20 cellular contexts compared by ENCODE assay signal in the genomic region with DNA sequence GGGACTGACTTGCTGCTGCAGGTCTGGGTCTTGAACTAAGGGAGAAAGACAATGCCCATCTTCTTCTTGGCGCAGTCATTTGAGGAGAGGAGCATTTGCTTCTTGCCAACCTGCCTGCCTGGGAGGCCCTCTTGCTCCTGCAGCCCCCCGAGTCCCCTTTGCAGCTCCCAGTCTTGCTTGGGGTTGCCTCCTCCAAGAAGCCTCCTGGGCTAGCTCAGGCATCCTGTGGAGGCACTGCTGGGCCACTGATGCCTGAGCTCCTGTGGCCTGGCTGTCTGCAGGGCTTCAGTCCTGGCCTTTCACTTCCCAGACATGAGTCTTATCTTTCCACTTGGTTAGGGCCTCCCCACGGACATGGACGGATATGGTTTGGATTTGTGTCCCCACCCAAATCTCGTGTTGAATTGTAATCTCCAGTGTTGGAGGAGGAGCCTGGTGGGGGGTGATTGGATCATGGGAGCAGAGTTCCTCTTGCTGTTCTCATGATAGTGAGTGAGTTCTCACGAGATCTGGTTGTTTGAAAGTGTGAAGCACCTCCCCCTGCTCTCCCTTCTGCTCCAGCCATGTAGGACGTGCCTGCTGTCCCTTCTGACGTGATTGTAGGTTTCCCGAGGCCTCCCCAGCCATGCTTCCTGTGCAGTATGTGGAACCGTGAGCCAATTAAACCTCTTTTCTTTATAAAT. TPM values are rescaled to one million over a fixed set of nuclear protein-coding genes. Genes with fewer than 3 reads are reported as not detected.
DNase-seq lines count a peak whose midpoint lies in the region; ATAC-seq and TF ChIP-seq lines count a peak whose summit lies in the region.
"Had no signal": no experiment of that assay in that cellular context is flagged by ENCODE, and none has a peak within 500 bp of the region (broad histone marks: within the 10 kb centered on the region; RNA-seq: fewer than 3 reads in every experiment).

No MANE protein-coding gene starts in this region.

- H3K27me3 Mint-ChIP-seq in activated T-cell treated with anti-CD3 and anti-CD28 coated beads, Interleukin-2, amount 50 U/mL, for 24 hours = no peaks in the 10 kb centered on the region
- H3K27me3 Mint-ChIP-seq in activated T-cell treated with anti-CD3 and anti-CD28 coated beads, Interleukin-2, amount 50 U/mL, for 4 hours (ENCODE audit: low read depth) = no peaks in the 10 kb centered on the region
- H3K27me3 Mint-ChIP-seq in stimulated activated naive CD8-positive, alpha-beta T cell treated with anti-CD3 and anti-CD28 coated beads, Interleukin-15, Interleukin-2, amounts not matched to agents 100 ng/mL and 50 ng/mL, for 24 hours = no peaks in the 10 kb centered on the region
- H3K27me3 Mint-ChIP-seq in chondrocyte (ENCODE audit: low read depth) = no peaks in the 10 kb centered on the region
- H3K27me3 Mint-ChIP-seq: B cell had no signal

- peaks cover 0 to 10% of the 10 kb centered on the region in 2 donors for H3K36me3 ChIP-seq in left lung

- H3K27me3 ChIP-seq in left lung = no peaks in the 10 kb centered on the region

- H3K4me3 Mint-ChIP-seq in activated T-cell treated with anti-CD3 and anti-CD28 coated beads, Interleukin-2, amount 50 U/mL, for 24 hours = no peak overlapping the region
- H3K4me3 Mint-ChIP-seq in activated T-cell treated with anti-CD3 and anti-CD28 coated beads, Interleukin-2, amount 50 U/mL, for 4 hours = no peak overlapping the region
- H3K4me3 Mint-ChIP-seq in stimulated activated naive CD8-positive, alpha-beta T cell treated with anti-CD3 and anti-CD28 coated beads, Interleukin-15, Interleukin-2, amounts not matched to agents 100 ng/mL and 50 ng/mL, for 24 hours = no peak overlapping the region
- no peak overlapping the region for H3K4me3 Mint-ChIP-seq in chondrocyte (ENCODE audit: unreplicated experiment)
- H3K4me3 Mint-ChIP-seq: B cell, HFFc6 had no signal

- H3K36me3 Mint-ChIP-seq in activated T-cell treated with anti-CD3 and anti-CD28 coated beads, Interleukin-2, amount 50 U/mL, for 24 hours (ENCODE audit: low read depth) = peaks cover 30% of the 10 kb centered on the region
- peaks cover 14% of the 10 kb centered on the region for H3K36me3 Mint-ChIP-seq in activated T-cell treated with anti-CD3 and anti-CD28 coated beads, Interleukin-2, amount 50 U/mL, for 4 hours (ENCODE audit: insufficient read depth)
- H3K36me3 Mint-ChIP-seq in stimulated activated naive CD8-positive, alpha-beta T cell treated with anti-CD3 and anti-CD28 coated beads, Interleukin-15, Interleukin-2, amounts not matched to agents 100 ng/mL and 50 ng/mL, for 24 hours (ENCODE audit: low read depth) = peaks cover 20% of the 10 kb centered on the region
- no peaks in the 10 kb centered on the region for H3K36me3 Mint-ChIP-seq in chondrocyte (ENCODE audit: low read depth)

- intact Hi-C loops in left lung (cut with DNase I) = no loop called here

- DNase-seq in activated T-cell treated with anti-CD3 and anti-CD28 coated beads, Interleukin-2, amount 50 U/mL, for 24 hours = peak; percentile 21
- no peak for DNase-seq in activated T-cell treated with anti-CD3 and anti-CD28 coated beads, Interleukin-2, amount 50 U/mL, for 4 hours
- no peak for DNase-seq in stimulated activated naive CD8-positive, alpha-beta T cell treated with anti-CD3 and anti-CD28 coated beads, Interleukin-15, Interleukin-2, amounts not matched to agents 100 U/mL and 50 U/mL, for 24 hours
- peak; percentile 59 for DNase-seq in chondrocyte (ENCODE audit: low spot score)
- no peak for DNase-seq in left lung
- DNase-seq: DND-41, H7, HFFc6, KG1, NCI-H1417, NCI-H187 treated with DMSO at 0.1 percent for 48 hours, NCI-H226, NCI-H524, NCI-H82, OCI-M1, Right ventricle myocardium superior had no signal

- H3K27ac Mint-ChIP-seq in activated T-cell treated with anti-CD3 and anti-CD28 coated beads, Interleukin-2, amount 50 U/mL, for 24 hours = no peak overlapping the region
- peak overlapping the region; percentile 46 for H3K27ac Mint-ChIP-seq in stimulated activated naive CD8-positive, alpha-beta T cell treated with anti-CD3 and anti-CD28 coated beads, Interleukin-15, Interleukin-2, amounts not matched to agents 100 ng/mL and 50 ng/mL, for 24 hours
- H3K27ac Mint-ChIP-seq in chondrocyte (ENCODE audit: unreplicated experiment) = no peak overlapping the region
- H3K27ac Mint-ChIP-seq: B cell, HFFc6 had no signal

- peaks cover 0 to 11% of the 10 kb centered on the region in 2 donors for H3K4me1 ChIP-seq in left lung

- H3K4me3 ChIP-seq in left lung = no peak overlapping the region

- no peaks in the 10 kb centered on the region for H3K9me3 ChIP-seq in left lung

- ATAC-seq in activated T-cell treated with anti-CD3 and anti-CD28 coated beads, Interleukin-2, amount 50 U/mL, for 4 hours = no peak
- ATAC-seq in stimulated activated naive CD8-positive, alpha-beta T cell treated with anti-CD3 and anti-CD28 coated beads, Interleukin-15, Interleukin-2, amounts not matched to agents 100 U/mL and 50 U/mL, for 24 hours = no peak
- ATAC-seq in left lung (no peak), GM21528 (IDR thresholded peaks at IDR 0.05; ENCODE audit: low FRiP score, unreplicated experiment) (no peak), GM21526 (IDR thresholded peaks at IDR 0.05; ENCODE audit: low FRiP score, unreplicated experiment) (no peak)

- H3K4me1 Mint-ChIP-seq in activated T-cell treated with anti-CD3 and anti-CD28 coated beads, Interleukin-2, amount 50 U/mL, for 24 hours (ENCODE audit: low read depth) = peaks cover 72% of the 10 kb centered on the region
- peaks cover 60% of the 10 kb centered on the region for H3K4me1 Mint-ChIP-seq in activated T-cell treated with anti-CD3 and anti-CD28 coated beads, Interleukin-2, amount 50 U/mL, for 4 hours (ENCODE audit: low read depth)
- peaks cover 43% of the 10 kb centered on the region for H3K4me1 Mint-ChIP-seq in stimulated activated naive CD8-positive, alpha-beta T cell treated with anti-CD3 and anti-CD28 coated beads, Interleukin-15, Interleukin-2, amounts not matched to agents 100 ng/mL and 50 ng/mL, for 24 hours (ENCODE audit: low read depth)
- H3K4me1 Mint-ChIP-seq in chondrocyte (ENCODE audit: low read depth) = no peaks in the 10 kb centered on the region

- no peak overlapping the region for H3K27ac ChIP-seq in left lung

- no peak for TF ChIP-seq CTCF in chondrocyte (IDR thresholded peaks at IDR 0.05)
- TF ChIP-seq CTCF in left lung (IDR thresholded peaks at IDR 0.05) = no peak

- peaks cover 4% of the 10 kb centered on the region for H3K9me3 Mint-ChIP-seq in activated T-cell treated with anti-CD3 and anti-CD28 coated beads, Interleukin-2, amount 50 U/mL, for 24 hours
- H3K9me3 Mint-ChIP-seq in activated T-cell treated with anti-CD3 and anti-CD28 coated beads, Interleukin-2, amount 50 U/mL, for 4 hours = no peaks in the 10 kb centered on the region
- peaks cover 3% of the 10 kb centered on the region for H3K9me3 Mint-ChIP-seq in stimulated activated naive CD8-positive, alpha-beta T cell treated with anti-CD3 and anti-CD28 coated beads, Interleukin-15, Interleukin-2, amounts not matched to agents 100 ng/mL and 50 ng/mL, for 24 hours
- H3K9me3 Mint-ChIP-seq in chondrocyte (ENCODE audit: low read depth) = no peaks in the 10 kb centered on the region

RNA-seq across cellular contexts. Expression of gene HPCAL1, which starts 17.3 kb away (rescaled TPM):
- total RNA-seq in activated T-cell treated with anti-CD3 and anti-CD28 coated beads, Interleukin-2, amount 50 U/mL, for 4 hours = 10 to 100 TPM; 40.8 to 44.7 (median 43.3) TPM
- 18.7 to 44.0 TPM (median 19.3 TPM) in 3 replicates for total RNA-seq in chondrocyte
- 100 to 1,000 TPM; 107 to 108 TPM for total RNA-seq in left lung

Comparison
In these comparisons a context has a peak if more than half of its experiments do, and no peak if none do; other contexts are left out.
1. DNase-seq: peak in activated T-cell treated with anti-CD3 and anti-CD28 coated beads, Interleukin-2, amount 50 U/mL, for 24 hours (single experiment) and chondrocyte (single experiment); none in activated T-cell treated with anti-CD3 and anti-CD28 coated beads, Interleukin-2, amount 50 U/mL, for 4 hours (single experiment), stimulated activated naive CD8-positive, alpha-beta T cell treated with anti-CD3 and anti-CD28 coated beads, Interleukin-15, Interleukin-2, amounts not matched to agents 100 U/mL and 50 U/mL, for 24 hours (single experiment) and left lung (0 of 2).